In the genomic region with DNA sequence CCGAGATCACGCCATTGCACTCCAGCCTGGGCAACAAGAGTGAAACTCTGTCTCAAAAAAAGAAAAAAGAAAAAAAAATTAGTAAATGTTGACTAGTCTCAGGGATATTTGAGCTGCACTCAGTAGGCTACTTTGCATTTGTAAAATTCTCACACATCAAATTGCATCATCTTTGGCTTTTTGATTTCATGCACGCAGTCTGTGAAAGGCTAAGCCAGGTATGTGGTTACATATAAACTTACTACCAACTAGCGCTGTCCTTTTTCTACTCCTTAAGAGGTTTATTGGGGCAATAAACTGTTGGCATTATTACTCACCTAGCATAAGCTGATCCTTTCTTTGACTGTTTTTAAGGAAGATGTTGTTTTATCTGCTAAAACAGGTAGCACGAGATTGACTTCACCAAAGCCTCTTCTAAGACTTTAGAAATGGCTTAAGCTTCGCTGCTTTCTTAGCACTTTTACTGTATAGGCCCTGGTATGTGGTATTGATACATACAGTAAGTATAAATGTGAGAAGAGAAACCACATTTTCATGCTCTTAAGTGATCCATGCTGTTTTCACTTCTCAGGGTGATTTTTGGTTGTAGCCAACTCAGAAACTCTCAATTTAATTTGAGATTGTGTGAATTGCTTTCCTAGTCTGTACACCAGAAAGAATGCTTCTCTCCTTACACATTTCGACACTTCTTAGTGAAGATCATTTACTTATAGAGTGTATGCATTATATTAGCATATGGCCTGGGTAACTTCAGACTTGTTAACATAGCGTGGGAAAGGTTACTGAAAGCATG, we compare ENCODE assay signal across 14 cellular contexts.
A peak's percentile ranks its signal among the peaks of the same experiment; 100 is the strongest.
DNase-seq lines count a peak whose midpoint lies in the region; ATAC-seq and TF ChIP-seq lines count a peak whose summit lies in the region.
"Had no signal": no experiment of that assay in that cellular context is flagged by ENCODE, and none has a peak within 500 bp of the region (broad histone marks: within the 10 kb centered on the region; RNA-seq: fewer than 3 reads in every experiment).

No MANE protein-coding gene starts in this region.

- CTCF ChIA-PET in CD8-positive, alpha-beta memory T cell (lab: Charles Lee): no interaction called here

- no peaks in the 10 kb centered on the region for H3K9me3 ChIP-seq in CD8-positive, alpha-beta memory T cell (ENCODE audit: low read length)

- H3K9me3 Mint-ChIP-seq in CD8-positive, alpha-beta memory T cell: peaks cover 0 to 7% (median 0%) of the 10 kb centered on the region in 5 donors

- no peaks in the 10 kb centered on the region for H3K36me3 ChIP-seq in GM06990 (ENCODE audit: control insufficient read depth, insufficient read depth, low read length)
- H3K36me3 ChIP-seq in CD8-positive, alpha-beta memory T cell (ENCODE audit: insufficient read depth, low read length): no peaks in the 10 kb centered on the region

- POLR2A ChIA-PET in CD8-positive, alpha-beta memory T cell (lab: Charles Lee): no interaction called here

- H3K4me3 Mint-ChIP-seq in CD8-positive, alpha-beta memory T cell: no peak overlapping the region
- H3K4me3 Mint-ChIP-seq: memory B cell had no signal

- no peaks in the 10 kb centered on the region for H3K4me1 ChIP-seq in CD8-positive, alpha-beta memory T cell (ENCODE audit: insufficient read depth, low read length)
- H3K4me1 ChIP-seq: A549 had no signal

- no peak for TF ChIP-seq POLR2A in erythroblast (IDR thresholded peaks at IDR 0.05; ENCODE audit: low read length)

- H3K36me3 Mint-ChIP-seq in CD8-positive, alpha-beta memory T cell: peaks cover 0 to 7% (median 0%) of the 10 kb centered on the region in 3 donors

- no peak overlapping the region for H3K27ac Mint-ChIP-seq in CD8-positive, alpha-beta memory T cell
- H3K27ac Mint-ChIP-seq: memory B cell had no signal

- H3K27me3 ChIP-seq in GM06990 (replicated peaks; ENCODE audit: control insufficient read depth, insufficient read depth, low read length): no peaks in the 10 kb centered on the region
- no peaks in the 10 kb centered on the region for H3K27me3 ChIP-seq in CD8-positive, alpha-beta memory T cell (ENCODE audit: insufficient read depth, low read length, poor library complexity, severe bottlenecking)

- no peaks in the 10 kb centered on the region for H3K4me1 Mint-ChIP-seq in CD8-positive, alpha-beta memory T cell

- ATAC-seq in GM19328 (IDR thresholded peaks at IDR 0.05; ENCODE audit: unreplicated experiment): peak; percentile 55
- peak; percentile 83 for ATAC-seq in HG02642 (IDR thresholded peaks at IDR 0.05; ENCODE audit: poor library complexity, unreplicated experiment)
- peak; percentile 76 for ATAC-seq in HG03460 (IDR thresholded peaks at IDR 0.05; ENCODE audit: unreplicated experiment)
- ATAC-seq: A549, Right ventricle myocardium inferior had no signal

- no peak overlapping the region for H3K4me3 ChIP-seq in GM06990 (replicated peaks; ENCODE audit: low read depth, low read length)
- no peak overlapping the region for H3K4me3 ChIP-seq in CD8-positive, alpha-beta memory T cell (ENCODE audit: low read length)
- H3K4me3 ChIP-seq: A549 had no signal

- DNase-seq in GM06990 (ENCODE audit: extremely low read depth, insufficient read length) (peak; percentile 61), dedifferentiated amniotic fluid mesenchymal stem cell (ENCODE audit: extremely low spot score) (no peak), erythroblast (lab: John Stamatoyannopoulos, UW) (no peak)
- DNase-seq in CD8-positive, alpha-beta memory T cell: no peak
- no peak for DNase-seq in activated effector memory CD4-positive, alpha-beta T cell treated with Interleukin-2 at 50 U/mL for 16 hours
- DNase-seq: cerebellar nuclear complex, NCI-H1048, NCI-H526 treated with DMSO at 0.1 percent for 48 hours had no signal

- peaks cover 0 to under 1% of the 10 kb centered on the region in 2 donors for H3K27me3 Mint-ChIP-seq in CD8-positive, alpha-beta memory T cell
- H3K27me3 Mint-ChIP-seq: memory B cell had no signal

- no peak for TF ChIP-seq CTCF in GM06990 (IDR thresholded peaks at IDR 0.05; ENCODE audit: insufficient read depth, low read length, poor library complexity, severe bottlenecking)

- H3K27ac ChIP-seq in CD8-positive, alpha-beta memory T cell (ENCODE audit: low read depth, low read length): no peak overlapping the region
- H3K27ac ChIP-seq: A549 had no signal
